In genomic region chr6:256169-256568, GRCh38 we compare ENCODE assay signal across 19 cellular contexts. TPM values are rescaled to one million over a fixed set of nuclear protein-coding genes. Genes with fewer than 3 reads are reported as not detected.
DNase-seq lines count a peak whose midpoint lies in the region; ATAC-seq and TF ChIP-seq lines count a peak whose summit lies in the region.
"Had no signal": no experiment of that assay in that cellular context is flagged by ENCODE, and none has a peak within 500 bp of the region (broad histone marks: within the 10 kb centered on the region; RNA-seq: fewer than 3 reads in every experiment).

No MANE protein-coding gene starts in this region.

- H3K27me3 Mint-ChIP-seq in natural killer cell treated with Interleukin-12 subunit alpha and Interleukin-12 subunit beta and Interleukin-15 and Interleukin-18, amount 100 ng/mL, for 72 hours, result no peaks in the 10 kb centered on the region
- H3K27me3 Mint-ChIP-seq in natural killer cell (ENCODE audit: low read depth in 2 of 2) (no peaks in the 10 kb centered on the region), mesothelial cell of epicardium (ENCODE audit: low read depth) (peaks cover 24% of the 10 kb centered on the region)
- no peaks in the 10 kb centered on the region for H3K27me3 Mint-ChIP-seq in effector memory CD8-positive, alpha-beta T cell
- H3K27me3 Mint-ChIP-seq in naive thymus-derived CD8-positive, alpha-beta T cell, result no peaks in the 10 kb centered on the region

- no peak overlapping the region for H3K9ac ChIP-seq in OCI-LY3 (ENCODE audit: low read length)

- TF ChIP-seq CTCF in natural killer cell (IDR thresholded peaks at IDR 0.05) (no peak), OCI-LY3 (IDR thresholded peaks at IDR 0.05; ENCODE audit: low read depth, low read length) (no peak), mesothelial cell of epicardium (IDR thresholded peaks at IDR 0.05; ENCODE audit: unreplicated experiment) (no peak)

- no peak overlapping the region for H3K4me3 ChIP-seq in OCI-LY3 (ENCODE audit: low read length)
- H3K4me3 ChIP-seq: SK-N-MC had no signal

- intact Hi-C loops in natural killer cell (cut with micrococcal nuclease), result no loop called here

- DNase-seq in natural killer cell treated with Interleukin-12 subunit alpha and Interleukin-12 subunit beta and Interleukin-15 and Interleukin-18, amount 100 ng/mL, for 72 hours (ENCODE audit: low spot score), result no peak
- DNase-seq in natural killer cell, result no peak
- no peak for DNase-seq in effector memory CD8-positive, alpha-beta T cell
- DNase-seq in mesothelial cell of epicardium (ENCODE audit: low spot score in 2 of 2, unreplicated experiment in 2 of 2), result no peak
- DNase-seq in naive thymus-derived CD8-positive, alpha-beta T cell, result no peak
- no peak for DNase-seq in stimulated activated CD4-positive, alpha-beta T cell treated with anti-CD3 and anti-CD28 coated beads, Interleukin-1b, Interleukin-23, amount 100 ng/mL, for 48 hours
- DNase-seq: DMS79, H7, Kasumi-1, NCI-H1694 treated with DMSO at 0.1 percent for 48 hours, NCI-H2081 treated with DMSO at 0.1 percent for 48 hours, NCI-H2171 treated with DMSO at 0.1 percent for 48 hours, NCI-H524 treated with DMSO at 0.1 percent for 48 hours, NCI-H82, SHP77 treated with DMSO at 0.1 percent for 48 hours, SW 1271 had no signal

- no peaks in the 10 kb centered on the region for H3K36me3 ChIP-seq in OCI-LY3 (replicated peaks; ENCODE audit: low read depth, low read length)

- H3K27ac ChIP-seq in OCI-LY3 (ENCODE audit: low read length), result peak overlapping the region; percentile 32
- H3K27ac ChIP-seq: C4-2B, SK-N-MC had no signal

- peak overlapping the region; percentile 36; the same call in 1 of the 2 replicates for H2AFZ ChIP-seq in OCI-LY3 (ENCODE audit: low read depth, low read length)

- no peaks in the 10 kb centered on the region for H3K27me3 ChIP-seq in OCI-LY3 (ENCODE audit: low read depth, low read length)

- ATAC-seq in natural killer cell treated with Interleukin-12 subunit alpha and Interleukin-12 subunit beta and Interleukin-15 and Interleukin-18, amount 100 ng/mL, for 72 hours, result no peak
- ATAC-seq in natural killer cell, result no peak
- no peak for ATAC-seq in effector memory CD8-positive, alpha-beta T cell (replicated peaks)
- ATAC-seq in naive thymus-derived CD8-positive, alpha-beta T cell, result no peak

- no peaks in the 10 kb centered on the region for H3K36me3 Mint-ChIP-seq in natural killer cell treated with Interleukin-12 subunit alpha and Interleukin-12 subunit beta and Interleukin-15 and Interleukin-18, amount 100 ng/mL, for 72 hours
- no peaks in the 10 kb centered on the region for H3K36me3 Mint-ChIP-seq in natural killer cell
- H3K36me3 Mint-ChIP-seq in effector memory CD8-positive, alpha-beta T cell (ENCODE audit: insufficient read depth), result peaks cover 2% of the 10 kb centered on the region
- H3K36me3 Mint-ChIP-seq in mesothelial cell of epicardium, result no peaks in the 10 kb centered on the region
- no peaks in the 10 kb centered on the region for H3K36me3 Mint-ChIP-seq in naive thymus-derived CD8-positive, alpha-beta T cell

- H3K4me1 ChIP-seq in OCI-LY3 (ENCODE audit: low read length), result peaks cover 58% of the 10 kb centered on the region

- H3K79me2 ChIP-seq in OCI-LY3 (ENCODE audit: low read length), result no peaks in the 10 kb centered on the region

- H3K27ac Mint-ChIP-seq in natural killer cell treated with Interleukin-12 subunit alpha and Interleukin-12 subunit beta and Interleukin-15 and Interleukin-18, amount 100 ng/mL, for 72 hours, result peak overlapping the region; percentile 63 to 70
- H3K27ac Mint-ChIP-seq in natural killer cell, result no peak overlapping the region
- peak overlapping the region; percentile 46 to 90 for H3K27ac Mint-ChIP-seq in effector memory CD8-positive, alpha-beta T cell
- H3K27ac Mint-ChIP-seq in mesothelial cell of epicardium, result no peak overlapping the region
- H3K27ac Mint-ChIP-seq in naive thymus-derived CD8-positive, alpha-beta T cell, result peak overlapping the region in 1 of 10 donors; percentile 5

- POLR2A ChIA-PET in naive thymus-derived CD8-positive, alpha-beta T cell (lab: Charles Lee), result no interaction called here

- no peaks in the 10 kb centered on the region for H3K9me3 ChIP-seq in OCI-LY3 (ENCODE audit: insufficient read depth, low read length)

- no peaks in the 10 kb centered on the region for H4K20me1 ChIP-seq in OCI-LY3 (ENCODE audit: insufficient read depth, low read length)

- H3K4me2 ChIP-seq in OCI-LY3 (ENCODE audit: low read length), result 0 out of 2 replicates have a peak overlapping the region, but pooled peaks have one; percentile 1

- peaks cover 36 to 73% of the 10 kb centered on the region in 2 donors for H3K4me1 Mint-ChIP-seq in natural killer cell treated with Interleukin-12 subunit alpha and Interleukin-12 subunit beta and Interleukin-15 and Interleukin-18, amount 100 ng/mL, for 72 hours (ENCODE audit: low read depth in 2 of 2)
- H3K4me1 Mint-ChIP-seq in natural killer cell, result peaks cover 31 to 38% of the 10 kb centered on the region in 2 donors
- H3K4me1 Mint-ChIP-seq in effector memory CD8-positive, alpha-beta T cell (ENCODE audit: low read depth in 2 of 2), result peaks cover 36 to 51% of the 10 kb centered on the region in 2 donors
- no peaks in the 10 kb centered on the region for H3K4me1 Mint-ChIP-seq in mesothelial cell of epicardium
- peaks cover 19 to 72% (median 41%) of the 10 kb centered on the region in 4 donors for H3K4me1 Mint-ChIP-seq in naive thymus-derived CD8-positive, alpha-beta T cell

- peak overlapping the region; percentile 38 for H3K4me3 Mint-ChIP-seq in natural killer cell treated with Interleukin-12 subunit alpha and Interleukin-12 subunit beta and Interleukin-15 and Interleukin-18, amount 100 ng/mL, for 72 hours
- H3K4me3 Mint-ChIP-seq in natural killer cell (no peak overlapping the region), mesothelial cell of epicardium (no peak overlapping the region)
- H3K4me3 Mint-ChIP-seq in effector memory CD8-positive, alpha-beta T cell, result no peak overlapping the region
- H3K4me3 Mint-ChIP-seq in naive thymus-derived CD8-positive, alpha-beta T cell, result no peak overlapping the region

- H3K9me3 Mint-ChIP-seq in natural killer cell treated with Interleukin-12 subunit alpha and Interleukin-12 subunit beta and Interleukin-15 and Interleukin-18, amount 100 ng/mL, for 72 hours, result peaks cover 3% of the 10 kb centered on the region
- H3K9me3 Mint-ChIP-seq in natural killer cell (no peaks in the 10 kb centered on the region), mesothelial cell of epicardium (peaks cover 15% of the 10 kb centered on the region)
- no peaks in the 10 kb centered on the region for H3K9me3 Mint-ChIP-seq in effector memory CD8-positive, alpha-beta T cell
- peaks cover 0 to 5% (median 0%) of the 10 kb centered on the region in 9 donors for H3K9me3 Mint-ChIP-seq in naive thymus-derived CD8-positive, alpha-beta T cell

RNA-seq across cellular contexts. Expression of gene DUSP22, which starts 36.1 kb away (rescaled TPM):
- total RNA-seq in natural killer cell treated with Interleukin-12 subunit alpha and Interleukin-12 subunit beta and Interleukin-15 and Interleukin-18, amount 100 ng/mL, for 72 hours, result 10 to 100 TPM; 45.2 to 45.3 TPM
- 10 to 100 TPM; 50.4 to 61.5 (median 56.6) TPM for total RNA-seq in natural killer cell
- 29.9 to 32.0 TPM (median 30.9 TPM) in 3 replicates for total RNA-seq in mesothelial cell of epicardium
- total RNA-seq in naive thymus-derived CD8-positive, alpha-beta T cell, result 10 to 100 TPM; 40.5 to 46.0 TPM
- 10 to 100 TPM; 40.1 to 45.8 (median 43.0) TPM for polyA plus RNA-seq in naive thymus-derived CD8-positive, alpha-beta T cell

Comparison
In these comparisons a context has a peak if more than half of its experiments do, and no peak if none do; other contexts are left out.
1. H3K27ac Mint-ChIP-seq: peak in natural killer cell treated with Interleukin-12 subunit alpha and Interleukin-12 subunit beta and Interleukin-15 and Interleukin-18, amount 100 ng/mL, for 72 hours (2 of 2) and effector memory CD8-positive, alpha-beta T cell (2 of 2); none in natural killer cell (0 of 2) and mesothelial cell of epicardium (single experiment).